10 cellular contexts compared by ENCODE assay signal in genomic region chr4:45482346-45482745, GRCh38.
"Had no signal": no experiment of that assay in that cellular context is flagged by ENCODE, and none has a peak within 500 bp of the region (broad histone marks: within the 10 kb centered on the region; RNA-seq: fewer than 3 reads in every experiment).

No MANE protein-coding gene starts in this region.

- H3K27ac Mint-ChIP-seq: H9, HFFc6 had no signal

- H3K4me1 Mint-ChIP-seq: H9 had no signal

- DNase-seq: GM23248, GOT3, H7, H9, HCEC 1CT, HFFc6 had no signal

- ATAC-seq: HCT116 had no signal

- H3K36me3 ChIP-seq: HAP-1 had no signal

- FAIRE-seq: H1, H54 had no signal

- H3K27ac ChIP-seq: GM23248 had no signal

- H3K4me3 Mint-ChIP-seq: H9, HFFc6 had no signal

- H3K9me3 ChIP-seq: HAP-1 had no signal

- H3K4me1 ChIP-seq: HAP-1 had no signal

- H3K4me3 ChIP-seq: GM23248, HAP-1 had no signal

- H2AFZ ChIP-seq: GM23248 had no signal
